Comparison of ENCODE assay signal across 11 cellular contexts in the genomic region with DNA sequence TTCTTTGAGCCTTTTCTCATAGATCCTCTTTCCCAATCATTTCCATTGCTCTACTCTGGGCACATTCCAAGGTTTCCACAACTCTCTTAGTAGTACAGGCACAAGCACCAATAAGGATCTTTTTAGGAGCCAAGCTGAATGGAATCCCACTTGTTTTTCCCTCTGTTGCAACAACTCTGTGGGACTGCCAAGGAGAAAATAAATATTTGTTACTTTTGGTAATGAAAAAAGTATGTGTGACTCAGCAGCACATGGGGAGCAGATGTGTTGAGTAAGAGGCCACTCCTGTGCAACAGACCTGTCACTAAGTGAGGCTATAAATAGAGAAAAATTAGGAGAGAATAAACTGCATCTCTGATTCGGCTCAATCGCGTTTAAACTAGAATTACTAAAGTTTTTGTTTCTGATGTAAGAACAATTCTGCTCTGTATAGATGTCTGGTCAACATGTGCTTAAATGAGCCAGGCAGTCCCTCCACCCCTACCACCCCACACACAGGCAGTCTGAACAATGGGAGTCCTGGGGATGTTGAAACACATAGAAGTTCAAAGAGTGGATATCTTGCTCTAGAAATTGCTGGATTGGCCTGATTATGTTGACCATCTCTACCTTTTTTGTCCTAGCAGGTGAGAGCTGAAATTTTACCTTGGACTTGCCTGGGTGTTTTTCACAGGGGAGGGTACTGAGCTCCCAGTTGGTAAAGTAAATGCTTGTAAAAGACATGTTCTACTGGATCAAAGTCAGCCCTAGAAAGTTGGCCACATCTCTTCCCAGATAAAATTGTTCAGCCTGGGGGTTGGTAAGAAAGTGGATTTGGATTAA.
DNase-seq lines count a peak whose midpoint lies in the region; ATAC-seq and TF ChIP-seq lines count a peak whose summit lies in the region.
"Had no signal": no experiment of that assay in that cellular context is flagged by ENCODE, and none has a peak within 500 bp of the region (broad histone marks: within the 10 kb centered on the region; RNA-seq: fewer than 3 reads in every experiment).

No MANE protein-coding gene starts in this region.

- no peaks in the 10 kb centered on the region for H3K36me3 Mint-ChIP-seq in activated T-helper 2 cell treated with anti-CD3 and anti-CD28 coated beads, Interferon-gamma antibody, Interleukin-2, Interleukin-4, amounts not matched to agents 10 μg/mL and 5 μg/mL and 100 μg/mL, durations not matched to agents 14 hours and 24 hours and 36 hours (ENCODE audit: low read depth)
- H3K36me3 Mint-ChIP-seq: IgD-negative memory B cell had no signal

- no peaks in the 10 kb centered on the region for H3K27me3 Mint-ChIP-seq in activated T-helper 2 cell treated with anti-CD3 and anti-CD28 coated beads, Interferon-gamma antibody, Interleukin-2, Interleukin-4, amounts not matched to agents 10 μg/mL and 5 μg/mL and 100 μg/mL, durations not matched to agents 14 hours and 24 hours and 36 hours (ENCODE audit: low read depth)
- H3K27me3 Mint-ChIP-seq: activated CD8-positive, alpha-beta T cell treated with anti-CD3 and anti-CD28 coated beads for 36 hours; IgD-negative memory B cell had no signal

- H3K4me3 Mint-ChIP-seq in activated T-helper 2 cell treated with anti-CD3 and anti-CD28 coated beads, Interferon-gamma antibody, Interleukin-2, Interleukin-4, amounts not matched to agents 10 μg/mL and 5 μg/mL and 100 μg/mL, durations not matched to agents 14 hours and 24 hours and 36 hours (ENCODE audit: low read depth) = no peak overlapping the region
- H3K4me3 Mint-ChIP-seq: activated CD8-positive, alpha-beta T cell treated with anti-CD3 and anti-CD28 coated beads for 36 hours; IgD-negative memory B cell had no signal

- H3K4me1 Mint-ChIP-seq in activated T-helper 2 cell treated with anti-CD3 and anti-CD28 coated beads, Interferon-gamma antibody, Interleukin-2, Interleukin-4, amounts not matched to agents 10 μg/mL and 5 μg/mL and 100 μg/mL, durations not matched to agents 14 hours and 24 hours and 36 hours (ENCODE audit: low read depth) = no peaks in the 10 kb centered on the region
- H3K4me1 Mint-ChIP-seq: IgD-negative memory B cell had no signal

- no peak overlapping the region for H3K4me3 ChIP-seq in retinal pigment epithelial cell (ENCODE audit: low read length)
- no peak overlapping the region for H3K4me3 ChIP-seq in dorsolateral prefrontal cortex
- H3K4me3 ChIP-seq: GM12878 had no signal

- peak overlapping the region in 2 of 59 donors; percentile 30 to 59 for H3K27ac ChIP-seq in dorsolateral prefrontal cortex

- no peaks in the 10 kb centered on the region for H3K27me3 ChIP-seq in dorsolateral prefrontal cortex

- peak; percentile 98 for DNase-seq in GM04503 (ENCODE audit: low read depth)
- DNase-seq in SHP77 treated with DMSO at 0.1 percent for 48 hours (lab: John Stamatoyannopoulos, UW) = peak; percentile 38
- peak; percentile 48 for DNase-seq in glomerular visceral epithelial cell (ENCODE audit: extremely low spot score)
- peak; percentile 96 for DNase-seq in retinal pigment epithelial cell (ENCODE audit: low read depth)
- no peak for DNase-seq in dorsolateral prefrontal cortex
- DNase-seq in activated T-helper 2 cell treated with anti-CD3 and anti-CD28 coated beads, Interferon-gamma antibody, Interleukin-2, Interleukin-4, amounts not matched to agents 10 μg/mL and 5 μg/mL and 100 μg/mL, durations not matched to agents 14 hours and 24 hours and 36 hours (ENCODE audit: low spot score) = no peak
- DNase-seq: activated CD8-positive, alpha-beta T cell treated with anti-CD3 and anti-CD28 coated beads for 36 hours had no signal

- H3K27ac Mint-ChIP-seq in activated T-helper 2 cell treated with anti-CD3 and anti-CD28 coated beads, Interferon-gamma antibody, Interleukin-2, Interleukin-4, amounts not matched to agents 10 μg/mL and 5 μg/mL and 100 μg/mL, durations not matched to agents 14 hours and 24 hours and 36 hours = no peak overlapping the region
- H3K27ac Mint-ChIP-seq: activated CD8-positive, alpha-beta T cell treated with anti-CD3 and anti-CD28 coated beads for 36 hours; IgD-negative memory B cell had no signal

- no peak for ATAC-seq in HG03095 (IDR thresholded peaks at IDR 0.05; ENCODE audit: unreplicated experiment)
- no peak for ATAC-seq in HG02973 (IDR thresholded peaks at IDR 0.05; ENCODE audit: unreplicated experiment)
- ATAC-seq: activated CD8-positive, alpha-beta T cell treated with anti-CD3 and anti-CD28 coated beads for 36 hours; GM12878 had no signal

- H3K9me3 Mint-ChIP-seq in activated T-helper 2 cell treated with anti-CD3 and anti-CD28 coated beads, Interferon-gamma antibody, Interleukin-2, Interleukin-4, amounts not matched to agents 10 μg/mL and 5 μg/mL and 100 μg/mL, durations not matched to agents 14 hours and 24 hours and 36 hours = peaks cover 45% of the 10 kb centered on the region

- TF ChIP-seq CTCF in retinal pigment epithelial cell (conservative IDR thresholded peaks at IDR 0.05; ENCODE audit: low read depth, low read length) (no peak), dorsolateral prefrontal cortex (IDR thresholded peaks at IDR 0.05 in 54 of 56, conservative IDR thresholded peaks at IDR 0.05 in 2 of 56; ENCODE audit: low read depth in 1 of 56, partially characterized antibody in 56 of 56) (no peak)

- intact Hi-C loops in dorsolateral prefrontal cortex (cut with DNase I) = no loop called here
- intact Hi-C loops in activated T-helper 2 cell treated with anti-CD3 and anti-CD28 coated beads, Interferon-gamma antibody, Interleukin-2, Interleukin-4, amounts not matched to agents 10 μg/mL and 5 μg/mL and 100 μg/mL, durations not matched to agents 14 hours and 24 hours and 36 hours (cut with micrococcal nuclease) = no loop called here

Comparison
In these comparisons a context has a peak if more than half of its experiments do, and no peak if none do; other contexts are left out.
1. DNase-seq: peak in GM04503 (single experiment), SHP77 treated with DMSO at 0.1 percent for 48 hours (single experiment), glomerular visceral epithelial cell (single experiment) and retinal pigment epithelial cell (single experiment); none in dorsolateral prefrontal cortex (0 of 10) and activated T-helper 2 cell treated with anti-CD3 and anti-CD28 coated beads, Interferon-gamma antibody, Interleukin-2, Interleukin-4, amounts not matched to agents 10 μg/mL and 5 μg/mL and 100 μg/mL, durations not matched to agents 14 hours and 24 hours and 36 hours (single experiment).